Comparison of ENCODE assay signal across 20 cellular contexts in genomic region chr4:141896687-141897086, GRCh38.
"Had no signal": no experiment of that assay in that cellular context is flagged by ENCODE, and none has a peak within 500 bp of the region (broad histone marks: within the 10 kb centered on the region; RNA-seq: fewer than 3 reads in every experiment).

No MANE protein-coding gene starts in this region.

- H3K9me3 ChIP-seq: esophagus muscularis mucosa, left ventricle myocardium inferior, lower lobe of right lung, ovary, right atrium auricular region, sigmoid colon, stomach, thoracic aorta, transverse colon had no signal

- H3K36me3 ChIP-seq: esophagus muscularis mucosa, left ventricle myocardium inferior, lower lobe of right lung, ovary, right atrium auricular region, sigmoid colon, stomach, thoracic aorta, transverse colon had no signal

- H3K27me3 ChIP-seq: dorsolateral prefrontal cortex, esophagus muscularis mucosa, ovary, right atrium auricular region, sigmoid colon, stomach, transverse colon had no signal

- H3K27ac ChIP-seq: dorsolateral prefrontal cortex, epithelial cell of prostate, esophagus muscularis mucosa, left ventricle myocardium inferior, lower lobe of right lung, ovary, right atrium auricular region, sigmoid colon, skin epidermis, stomach, thoracic aorta, transverse colon had no signal

- H3K4me3 ChIP-seq: dorsolateral prefrontal cortex, esophagus muscularis mucosa, left ventricle myocardium inferior, lower lobe of right lung, ovary, right atrium auricular region, sigmoid colon, skin epidermis, stomach, thoracic aorta, transverse colon had no signal

- ATAC-seq: left cardiac atrium, lower lobe of right lung, natural killer cell had no signal

- DNase-seq: cortex of kidney; dorsolateral prefrontal cortex; effector CD8-positive, alpha-beta T cell; kidney; left cardiac atrium; left ventricle myocardium inferior; lower lobe of right lung; natural killer cell; ovary; sigmoid colon; stimulated activated CD4-positive, alpha-beta T cell treated with anti-CD3 and anti-CD28 coated beads, Interleukin-2, amount 100 ng/mL, for 24 hours; stimulated activated naive CD4-positive, alpha-beta T cell; stomach; substantia nigra; transverse colon had no signal

- H3K4me1 ChIP-seq: esophagus muscularis mucosa, left ventricle myocardium inferior, lower lobe of right lung, right atrium auricular region, sigmoid colon, stomach, transverse colon had no signal
